In genomic region chr20:62301773-62302340, GRCh38 we compare ENCODE assay signal across 1 cellular context.
A peak's percentile ranks its signal among the peaks of the same experiment; 100 is the strongest.
TF ChIP-seq lines count a peak whose summit lies in the region.

No MANE protein-coding gene starts in this region.

TF ChIP-seq in HepG2, 621 proteins besides CTCF, POLR2A, EP300 and RAD21 (continued from another document and continues in another):
- TF ChIP-seq, protein P1, sequence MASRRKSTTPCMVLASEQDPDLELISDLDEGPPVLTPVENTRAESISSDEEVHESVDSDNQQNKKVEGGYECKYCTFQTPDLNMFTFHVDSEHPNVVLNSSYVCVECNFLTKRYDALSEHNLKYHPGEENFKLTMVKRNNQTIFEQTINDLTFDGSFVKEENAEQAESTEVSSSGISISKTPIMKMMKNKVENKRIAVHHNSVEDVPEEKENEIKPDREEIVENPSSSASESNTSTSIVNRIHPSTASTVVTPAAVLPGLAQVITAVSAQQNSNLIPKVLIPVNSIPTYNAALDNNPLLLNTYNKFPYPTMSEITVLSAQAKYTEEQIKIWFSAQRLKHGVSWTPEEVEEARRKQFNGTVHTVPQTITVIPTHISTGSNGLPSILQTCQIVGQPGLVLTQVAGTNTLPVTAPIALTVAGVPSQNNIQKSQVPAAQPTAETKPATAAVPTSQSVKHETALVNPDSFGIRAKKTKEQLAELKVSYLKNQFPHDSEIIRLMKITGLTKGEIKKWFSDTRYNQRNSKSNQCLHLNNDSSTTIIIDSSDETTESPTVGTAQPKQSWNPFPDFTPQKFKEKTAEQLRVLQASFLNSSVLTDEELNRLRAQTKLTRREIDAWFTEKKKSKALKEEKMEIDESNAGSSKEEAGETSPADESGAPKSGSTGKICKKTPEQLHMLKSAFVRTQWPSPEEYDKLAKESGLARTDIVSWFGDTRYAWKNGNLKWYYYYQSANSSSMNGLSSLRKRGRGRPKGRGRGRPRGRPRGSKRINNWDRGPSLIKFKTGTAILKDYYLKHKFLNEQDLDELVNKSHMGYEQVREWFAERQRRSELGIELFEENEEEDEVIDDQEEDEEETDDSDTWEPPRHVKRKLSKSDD (CRISPR knock-in tag; IDR thresholded peaks at IDR 0.05; ENCODE audit: low read depth): peak; percentile 40; the same call in 1 of the 2 replicates
- TF ChIP-seq SMC3 (IDR thresholded peaks at IDR 0.05; ENCODE audit: low read length) (peak; percentile 88), ZNF451 (CRISPR knock-in tag; IDR thresholded peaks at IDR 0.05) (no peak; the same call in 1 of the 2 replicates), HNRNPUL1 (IDR thresholded peaks at IDR 0.05; ENCODE audit: low read depth, low read length) (no peak), ZNF713 (CRISPR knock-in tag; IDR thresholded peaks at IDR 0.05) (no peak), ZNF850 (CRISPR knock-in tag; conservative IDR thresholded peaks at IDR 0.05) (no peak; the same call in 1 of the 2 replicates), MEF2D (CRISPR knock-in tag; IDR thresholded peaks at IDR 0.05) (peak; percentile 73), ZNF766 (CRISPR knock-in tag; IDR thresholded peaks at IDR 0.05; ENCODE audit: borderline replicate concordance) (peak; percentile 79; the same call in 1 of the 2 replicates), MTF1 (CRISPR knock-in tag; IDR thresholded peaks at IDR 0.05) (no peak), ZNF292 (CRISPR knock-in tag; IDR thresholded peaks at IDR 0.05; ENCODE audit: borderline replicate concordance, low read depth) (0 out of 2 replicates have a peak, but pooled peaks have one; percentile 17), ZC3H13 (CRISPR knock-in tag; IDR thresholded peaks at IDR 0.05) (no peak), ZNF10 (CRISPR knock-in tag; IDR thresholded peaks at IDR 0.05; ENCODE audit: borderline replicate concordance, low read depth) (no peak), RXRA (CRISPR knock-in tag; IDR thresholded peaks at IDR 0.05) (peak; percentile 83; the same call in 1 of the 2 replicates), PHF20 (CRISPR knock-in tag; IDR thresholded peaks at IDR 0.05) (peak; percentile 22; the same call in 1 of the 2 replicates), ZNF232 (CRISPR knock-in tag; IDR thresholded peaks at IDR 0.05; ENCODE audit: borderline replicate concordance) (peak; percentile 89; the same call in 1 of the 2 replicates), SMAD1 (CRISPR knock-in tag; IDR thresholded peaks at IDR 0.05; ENCODE audit: borderline replicate concordance, low read depth) (peak; percentile 83; the same call in 1 of the 2 replicates), GFI1 (CRISPR knock-in tag; IDR thresholded peaks at IDR 0.05; ENCODE audit: borderline replicate concordance) (peak; percentile 50; the same call in 1 of the 2 replicates), POLR2AphosphoS5 (IDR thresholded peaks at IDR 0.05; ENCODE audit: low read depth, low read length) (0 out of 2 replicates have a peak, but pooled peaks have one; percentile 3), ZBTB3 (CRISPR knock-in tag; IDR thresholded peaks at IDR 0.05; ENCODE audit: borderline replicate concordance, low read depth) (no peak; the same call in 1 of the 2 replicates), ZNF619 (CRISPR knock-in tag; IDR thresholded peaks at IDR 0.05) (peak; percentile 76; the same call in 1 of the 2 replicates), ZNF558 (CRISPR knock-in tag; IDR thresholded peaks at IDR 0.05; ENCODE audit: borderline replicate concordance) (no peak), CENPX (CRISPR knock-in tag; IDR thresholded peaks at IDR 0.05) (no peak), CBX2 (IDR thresholded peaks at IDR 0.05; ENCODE audit: low read depth, low read length) (no peak), CBX2 (CRISPR knock-in tag; IDR thresholded peaks at IDR 0.05; ENCODE audit: low read depth) (peak; percentile 39; the same call in 1 of the 2 replicates), TARDBP (CRISPR knock-in tag; IDR thresholded peaks at IDR 0.05) (peak; percentile 81), TBX3 (IDR thresholded peaks at IDR 0.05; ENCODE audit: borderline replicate concordance) (peak; percentile 59; the same call in 1 of the 2 replicates), KDM6A (CRISPR knock-in tag; IDR thresholded peaks at IDR 0.05; ENCODE audit: low read depth) (no peak), ZNF776 (CRISPR knock-in tag; IDR thresholded peaks at IDR 0.05) (peak; percentile 82; the same call in 1 of the 2 replicates), SNAPC5 (CRISPR knock-in tag; IDR thresholded peaks at IDR 0.05; ENCODE audit: borderline replicate concordance) (no peak), HNRNPH1 (optimal IDR thresholded peaks at IDR 0.05; ENCODE audit: low read depth, low read length) (no peak), ZFP91 (CRISPR knock-in tag; IDR thresholded peaks at IDR 0.05; ENCODE audit: borderline replicate concordance) (peak; percentile 65), ZBTB20 (CRISPR knock-in tag; IDR thresholded peaks at IDR 0.05; ENCODE audit: borderline replicate concordance, low read depth) (peak; percentile 34; the same call in 1 of the 2 replicates), RNF2 (conservative IDR thresholded peaks at IDR 0.05; ENCODE audit: low read depth) (no peak), UBTF (CRISPR knock-in tag; IDR thresholded peaks at IDR 0.05) (peak; percentile 71)
- TF ChIP-seq, protein P2, sequence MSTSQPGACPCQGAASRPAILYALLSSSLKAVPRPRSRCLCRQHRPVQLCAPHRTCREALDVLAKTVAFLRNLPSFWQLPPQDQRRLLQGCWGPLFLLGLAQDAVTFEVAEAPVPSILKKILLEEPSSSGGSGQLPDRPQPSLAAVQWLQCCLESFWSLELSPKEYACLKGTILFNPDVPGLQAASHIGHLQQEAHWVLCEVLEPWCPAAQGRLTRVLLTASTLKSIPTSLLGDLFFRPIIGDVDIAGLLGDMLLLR (CRISPR knock-in tag; IDR thresholded peaks at IDR 0.05): peak; percentile 59; the same call in 1 of the 2 replicates
- TF ChIP-seq, protein P3, sequence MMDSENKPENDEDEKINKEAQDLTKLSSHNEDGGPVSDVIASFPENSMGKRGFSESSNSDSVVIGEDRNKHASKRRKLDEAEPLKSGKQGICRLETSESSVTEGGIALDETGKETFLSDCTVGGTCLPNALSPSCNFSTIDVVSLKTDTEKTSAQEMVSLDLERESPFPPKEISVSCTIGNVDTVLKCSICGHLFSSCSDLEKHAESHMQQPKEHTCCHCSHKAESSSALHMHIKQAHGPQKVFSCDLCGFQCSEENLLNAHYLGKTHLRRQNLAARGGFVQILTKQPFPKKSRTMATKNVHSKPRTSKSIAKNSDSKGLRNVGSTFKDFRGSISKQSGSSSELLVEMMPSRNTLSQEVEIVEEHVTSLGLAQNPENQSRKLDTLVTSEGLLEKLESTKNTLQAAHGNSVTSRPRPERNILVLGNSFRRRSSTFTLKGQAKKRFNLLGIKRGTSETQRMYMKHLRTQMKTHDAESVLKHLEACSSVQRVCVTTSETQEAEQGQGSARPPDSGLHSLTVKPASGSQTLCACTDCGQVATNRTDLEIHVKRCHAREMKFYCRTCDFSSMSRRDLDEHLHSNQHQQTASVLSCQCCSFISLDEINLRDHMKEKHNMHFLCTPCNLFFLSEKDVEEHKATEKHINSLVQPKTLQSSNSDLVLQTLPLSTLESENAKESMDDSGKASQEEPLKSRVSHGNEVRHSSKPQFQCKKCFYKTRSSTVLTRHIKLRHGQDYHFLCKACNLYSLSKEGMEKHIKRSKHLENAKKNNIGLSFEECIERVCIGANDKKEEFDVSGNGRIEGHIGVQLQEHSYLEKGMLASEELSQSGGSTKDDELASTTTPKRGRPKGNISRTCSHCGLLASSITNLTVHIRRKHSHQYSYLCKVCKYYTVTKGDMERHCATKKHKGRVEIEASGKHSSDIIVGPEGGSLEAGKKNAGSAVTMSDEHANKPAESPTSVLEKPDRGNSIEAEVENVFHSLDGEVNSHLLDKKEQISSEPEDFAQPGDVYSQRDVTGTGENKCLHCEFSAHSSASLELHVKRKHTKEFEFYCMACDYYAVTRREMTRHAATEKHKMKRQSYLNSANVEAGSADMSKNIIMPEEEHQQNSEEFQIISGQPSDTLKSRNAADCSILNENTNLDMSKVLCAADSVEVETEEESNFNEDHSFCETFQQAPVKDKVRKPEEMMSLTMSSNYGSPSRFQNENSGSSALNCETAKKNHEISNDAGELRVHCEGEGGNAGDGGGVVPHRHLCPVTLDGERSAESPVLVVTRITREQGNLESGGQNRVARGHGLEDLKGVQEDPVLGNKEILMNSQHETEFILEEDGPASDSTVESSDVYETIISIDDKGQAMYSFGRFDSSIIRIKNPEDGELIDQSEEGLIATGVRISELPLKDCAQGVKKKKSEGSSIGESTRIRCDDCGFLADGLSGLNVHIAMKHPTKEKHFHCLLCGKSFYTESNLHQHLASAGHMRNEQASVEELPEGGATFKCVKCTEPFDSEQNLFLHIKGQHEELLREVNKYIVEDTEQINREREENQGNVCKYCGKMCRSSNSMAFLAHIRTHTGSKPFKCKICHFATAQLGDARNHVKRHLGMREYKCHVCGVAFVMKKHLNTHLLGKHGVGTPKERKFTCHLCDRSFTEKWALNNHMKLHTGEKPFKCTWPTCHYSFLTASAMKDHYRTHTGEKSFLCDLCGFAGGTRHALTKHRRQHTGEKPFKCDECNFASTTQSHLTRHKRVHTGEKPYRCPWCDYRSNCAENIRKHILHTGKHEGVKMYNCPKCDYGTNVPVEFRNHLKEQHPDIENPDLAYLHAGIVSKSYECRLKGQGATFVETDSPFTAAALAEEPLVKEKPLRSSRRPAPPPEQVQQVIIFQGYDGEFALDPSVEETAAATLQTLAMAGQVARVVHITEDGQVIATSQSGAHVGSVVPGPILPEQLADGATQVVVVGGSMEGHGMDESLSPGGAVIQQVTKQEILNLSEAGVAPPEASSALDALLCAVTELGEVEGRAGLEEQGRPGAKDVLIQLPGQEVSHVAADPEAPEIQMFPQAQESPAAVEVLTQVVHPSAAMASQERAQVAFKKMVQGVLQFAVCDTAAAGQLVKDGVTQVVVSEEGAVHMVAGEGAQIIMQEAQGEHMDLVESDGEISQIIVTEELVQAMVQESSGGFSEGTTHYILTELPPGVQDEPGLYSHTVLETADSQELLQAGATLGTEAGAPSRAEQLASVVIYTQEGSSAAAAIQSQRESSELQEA (CRISPR knock-in tag; IDR thresholded peaks at IDR 0.05; ENCODE audit: not compliant biosample characterization): no peak
- TF ChIP-seq, protein P4, sequence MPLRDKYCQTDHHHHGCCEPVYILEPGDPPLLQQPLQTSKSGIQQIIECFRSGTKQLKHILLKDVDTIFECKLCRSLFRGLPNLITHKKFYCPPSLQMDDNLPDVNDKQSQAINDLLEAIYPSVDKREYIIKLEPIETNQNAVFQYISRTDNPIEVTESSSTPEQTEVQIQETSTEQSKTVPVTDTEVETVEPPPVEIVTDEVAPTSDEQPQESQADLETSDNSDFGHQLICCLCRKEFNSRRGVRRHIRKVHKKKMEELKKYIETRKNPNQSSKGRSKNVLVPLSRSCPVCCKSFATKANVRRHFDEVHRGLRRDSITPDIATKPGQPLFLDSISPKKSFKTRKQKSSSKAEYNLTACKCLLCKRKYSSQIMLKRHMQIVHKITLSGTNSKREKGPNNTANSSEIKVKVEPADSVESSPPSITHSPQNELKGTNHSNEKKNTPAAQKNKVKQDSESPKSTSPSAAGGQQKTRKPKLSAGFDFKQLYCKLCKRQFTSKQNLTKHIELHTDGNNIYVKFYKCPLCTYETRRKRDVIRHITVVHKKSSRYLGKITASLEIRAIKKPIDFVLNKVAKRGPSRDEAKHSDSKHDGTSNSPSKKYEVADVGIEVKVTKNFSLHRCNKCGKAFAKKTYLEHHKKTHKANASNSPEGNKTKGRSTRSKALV (CRISPR knock-in tag; IDR thresholded peaks at IDR 0.05): peak; percentile 92
- TF ChIP-seq, protein P5, sequence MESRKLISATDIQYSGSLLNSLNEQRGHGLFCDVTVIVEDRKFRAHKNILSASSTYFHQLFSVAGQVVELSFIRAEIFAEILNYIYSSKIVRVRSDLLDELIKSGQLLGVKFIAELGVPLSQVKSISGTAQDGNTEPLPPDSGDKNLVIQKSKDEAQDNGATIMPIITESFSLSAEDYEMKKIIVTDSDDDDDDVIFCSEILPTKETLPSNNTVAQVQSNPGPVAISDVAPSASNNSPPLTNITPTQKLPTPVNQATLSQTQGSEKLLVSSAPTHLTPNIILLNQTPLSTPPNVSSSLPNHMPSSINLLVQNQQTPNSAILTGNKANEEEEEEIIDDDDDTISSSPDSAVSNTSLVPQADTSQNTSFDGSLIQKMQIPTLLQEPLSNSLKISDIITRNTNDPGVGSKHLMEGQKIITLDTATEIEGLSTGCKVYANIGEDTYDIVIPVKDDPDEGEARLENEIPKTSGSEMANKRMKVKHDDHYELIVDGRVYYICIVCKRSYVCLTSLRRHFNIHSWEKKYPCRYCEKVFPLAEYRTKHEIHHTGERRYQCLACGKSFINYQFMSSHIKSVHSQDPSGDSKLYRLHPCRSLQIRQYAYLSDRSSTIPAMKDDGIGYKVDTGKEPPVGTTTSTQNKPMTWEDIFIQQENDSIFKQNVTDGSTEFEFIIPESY (CRISPR knock-in tag; IDR thresholded peaks at IDR 0.05): peak; percentile 94
